9 cellular contexts compared by ENCODE assay signal in the genomic region with DNA sequence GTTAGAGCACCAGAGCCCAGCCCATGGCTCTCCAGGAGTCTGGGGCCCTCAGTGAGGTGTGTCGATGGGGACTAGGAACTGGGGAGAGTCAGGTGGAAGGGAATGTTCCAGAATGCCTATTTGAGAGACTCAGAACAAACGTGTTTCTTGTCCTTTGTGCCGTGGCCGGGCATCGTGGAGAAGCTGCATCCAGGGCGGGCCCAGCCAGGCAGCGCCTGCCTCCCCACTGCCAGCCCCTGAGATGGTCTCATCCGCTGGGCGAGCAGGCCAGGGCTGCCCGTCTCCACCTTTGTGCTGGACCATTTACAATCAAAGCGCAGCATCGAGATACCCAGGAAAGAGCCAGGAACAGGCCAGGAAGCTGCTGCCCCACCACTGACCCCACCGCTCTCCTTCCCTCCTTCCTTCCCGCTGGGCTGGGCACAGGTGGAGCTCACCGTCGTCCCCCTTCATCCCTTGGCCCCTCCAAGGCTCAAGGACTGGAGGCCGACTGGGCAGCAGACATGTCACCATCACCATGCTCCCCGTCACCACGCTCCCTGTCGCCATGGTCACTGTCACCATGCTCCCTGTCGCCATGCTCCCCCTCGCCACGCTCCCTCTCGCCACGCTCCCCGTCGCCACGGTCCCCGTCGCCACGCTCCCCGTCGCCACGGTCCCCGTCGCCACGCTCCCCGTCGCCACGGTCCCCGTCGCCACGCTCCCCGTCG.
"Had no signal": no experiment of that assay in that cellular context is flagged by ENCODE, and none has a peak within 500 bp of the region (broad histone marks: within the 10 kb centered on the region; RNA-seq: fewer than 3 reads in every experiment).

No MANE protein-coding gene starts in this region.

- FAIRE-seq: HepG2, K562 had no signal

- H3K9me3 ChIP-seq: HAP-1 had no signal

- DNase-seq: GM23248, GOT3, H7, HFFc6 had no signal

- H3K36me3 ChIP-seq: HAP-1 had no signal

- H3K27ac ChIP-seq: GM23248, HL-60 had no signal

- H3K9ac ChIP-seq: GM23248 had no signal

- H3K4me3 ChIP-seq: GM23248, HAP-1, K562 had no signal

- H3K4me1 ChIP-seq: HAP-1 had no signal

- ATAC-seq: HCT116, HepG2, K562 had no signal
